In the genomic region with DNA sequence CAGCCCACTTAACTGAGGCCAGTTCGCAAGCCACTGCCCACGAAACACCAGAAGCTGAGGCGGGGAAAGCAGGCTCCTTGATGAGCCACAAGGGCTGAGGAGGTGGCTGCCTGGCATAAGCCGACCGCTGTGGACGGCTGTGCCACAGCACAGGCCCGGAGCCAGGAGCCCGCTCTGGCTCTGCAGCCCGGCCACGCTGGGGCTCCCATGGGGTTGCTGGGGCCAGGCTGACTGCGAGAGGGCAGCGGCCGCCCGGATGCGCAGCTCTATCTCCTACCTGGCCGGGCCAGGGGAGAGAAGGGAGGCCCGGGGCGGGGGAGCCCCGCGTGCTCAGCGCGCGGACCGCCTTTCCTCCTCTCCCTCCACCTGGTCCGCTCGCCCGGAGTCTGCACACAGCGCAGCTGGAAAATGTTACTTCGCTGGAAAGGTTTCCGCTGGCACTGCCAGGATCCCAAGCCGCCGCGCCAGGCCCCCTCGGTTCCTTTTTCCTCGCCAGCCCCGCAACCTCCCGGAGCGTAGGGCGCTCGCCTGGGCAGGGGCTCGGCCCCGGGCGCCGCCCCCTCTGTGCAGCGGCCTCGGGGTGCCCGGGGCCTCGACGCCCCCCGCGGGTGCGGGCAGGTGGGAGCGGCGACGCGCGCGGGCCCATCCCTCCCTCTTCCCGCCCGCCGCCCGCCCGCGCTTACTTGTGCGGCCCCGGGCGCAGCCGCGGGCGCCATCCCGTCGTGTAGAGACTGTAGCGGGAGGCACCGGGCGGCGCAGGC, we compare ENCODE assay signal across 10 cellular contexts. TPM values are rescaled to one million over a fixed set of nuclear protein-coding genes. Genes with fewer than 3 reads are reported as not detected.
A peak's percentile ranks its signal among the peaks of the same experiment; 100 is the strongest.
DNase-seq lines count a peak whose midpoint lies in the region; ATAC-seq, FAIRE-seq and TF ChIP-seq lines count a peak whose summit lies in the region.
"Had no signal": no experiment of that assay in that cellular context is flagged by ENCODE, and none has a peak within 500 bp of the region (broad histone marks: within the 10 kb centered on the region; RNA-seq: fewer than 3 reads in every experiment).

No MANE protein-coding gene starts in this region.

- no peak overlapping the region for H3K27ac ChIP-seq in HepG2 (ENCODE audit: extremely low read length, insufficient read depth, low read length)
- no peak overlapping the region for H3K27ac ChIP-seq in suprapubic skin
- H3K27ac ChIP-seq: C4-2B, SJSA1 had no signal

- no peak for TF ChIP-seq POLR2A in HepG2 (IDR thresholded peaks at IDR 0.05; ENCODE audit: insufficient read depth in 1 of 2, low read depth in 2 of 2, low read length in 2 of 2)
- TF ChIP-seq POLR2A in suprapubic skin (IDR thresholded peaks at IDR 0.05), result no peak

- in situ Hi-C loops in HepG2 (cut with HindIII; ENCODE audit: extremely low pct_ligation_motif_present, low pct_unique_long_range_greater_than_20kb), result no loop called here

- H4K20me1 ChIP-seq in HepG2 (ENCODE audit: insufficient read depth, low read length), result no peaks in the 10 kb centered on the region

- intact Hi-C loops in activated T-helper 1 cell treated with anti-CD3 and anti-CD28 coated beads, Interleukin-12 subunit alpha, Interleukin-12 subunit beta, Interleukin-2, Interleukin-4 antibody, amounts not matched to agents 30 ng/mL and 10 ng/mL and 1 ng/mL, durations not matched to agents 14 hours and 24 hours and 36 hours (cut with micrococcal nuclease), result no loop called here
- intact Hi-C loops in HepG2 (cut with micrococcal nuclease; ENCODE audit: unreplicated experiment), result no loop called here

- TF ChIP-seq EP300 in HepG2 (IDR thresholded peaks at IDR 0.05; ENCODE audit: low read depth in 2 of 2, low read length in 2 of 2), result no peak
- TF ChIP-seq EP300 in HepG2 (CRISPR knock-in tag; IDR thresholded peaks at IDR 0.05; ENCODE audit: borderline replicate concordance), result no peak
- TF ChIP-seq EP300 in suprapubic skin (IDR thresholded peaks at IDR 0.05), result no peak

- H3K4me3 ChIP-seq in HepG2 (replicated peaks in 1 of 3; ENCODE audit: insufficient read depth in 1 of 3, low read depth in 2 of 3, low read length in 3 of 3) (peak overlapping the region; percentile 13 to 66 (median 29); a peak in 4 of 6 replicates), suprapubic skin (peak overlapping the region; percentile 56)
- H3K4me3 ChIP-seq: SJSA1 had no signal

- peak overlapping the region; percentile 80 for H3K4me2 ChIP-seq in HepG2 (ENCODE audit: low read depth, low read length)

- POLR2A ChIA-PET in HepG2 (lab: Yijun Ruan, JAX), result no interaction called here

- peak overlapping the region; percentile 12 for H3K4me3 Mint-ChIP-seq in activated T-helper 1 cell treated with anti-CD3 and anti-CD28 coated beads, Interleukin-12 subunit alpha, Interleukin-12 subunit beta, Interleukin-2, Interleukin-4 antibody, amounts not matched to agents 30 ng/mL and 10 ng/mL and 1 ng/mL, durations not matched to agents 14 hours and 24 hours and 36 hours
- H3K4me3 Mint-ChIP-seq in T-helper 2 cell treated with Interferon-gamma antibody and Interleukin-4, amounts not matched to agents 5 μg/mL and 100 μg/mL, for 36 hours, result no peak overlapping the region

- ATAC-seq in HepG2 (peak; percentile 12), GM19324 (IDR thresholded peaks at IDR 0.05; ENCODE audit: low FRiP score, unreplicated experiment) (no peak), GM21737 (IDR thresholded peaks at IDR 0.05; ENCODE audit: unreplicated experiment) (no peak)

- BruUV-seq in HepG2 (replicated peaks; lab: Mats Ljungman, UMichigan), result no TSS peak

- H2AFZ ChIP-seq in HepG2 (ENCODE audit: low read length), result no peak overlapping the region

- H3K4me1 Mint-ChIP-seq in activated T-helper 1 cell treated with anti-CD3 and anti-CD28 coated beads, Interleukin-12 subunit alpha, Interleukin-12 subunit beta, Interleukin-2, Interleukin-4 antibody, amounts not matched to agents 30 ng/mL and 10 ng/mL and 1 ng/mL, durations not matched to agents 14 hours and 24 hours and 36 hours (ENCODE audit: low read depth), result peaks cover 4% of the 10 kb centered on the region
- no peaks in the 10 kb centered on the region for H3K4me1 Mint-ChIP-seq in T-helper 2 cell treated with Interferon-gamma antibody and Interleukin-4, amounts not matched to agents 5 μg/mL and 100 μg/mL, for 36 hours (ENCODE audit: low read depth)

- 20% methylated on average over 48 of the region's 76 CpGs for WGBS in HepG2 (ENCODE audit: low lambda C conversion rate)
- WGBS in suprapubic skin, result 14% methylated on average over 13 of the region's 76 CpGs

- CTCF ChIA-PET in HepG2 (lab: Yijun Ruan, JAX; ENCODE audit: low intra/inter-chr PET ratio, low total read pairs), result no interaction called here

- peaks cover 39% of the 10 kb centered on the region for H3K27me3 Mint-ChIP-seq in activated T-helper 1 cell treated with anti-CD3 and anti-CD28 coated beads, Interleukin-12 subunit alpha, Interleukin-12 subunit beta, Interleukin-2, Interleukin-4 antibody, amounts not matched to agents 30 ng/mL and 10 ng/mL and 1 ng/mL, durations not matched to agents 14 hours and 24 hours and 36 hours (ENCODE audit: insufficient read depth)
- H3K27me3 Mint-ChIP-seq in T-helper 2 cell treated with Interferon-gamma antibody and Interleukin-4, amounts not matched to agents 5 μg/mL and 100 μg/mL, for 36 hours (ENCODE audit: low read depth), result peaks cover 34% of the 10 kb centered on the region

- no peak overlapping the region for H3K9ac ChIP-seq in HepG2 (ENCODE audit: insufficient read depth, low read depth, low read length)

- no peak for FAIRE-seq in HepG2 (lab: Jason Lieb, UNC)

- no peak for TF ChIP-seq CTCF in HepG2 (CRISPR knock-in tag; IDR thresholded peaks at IDR 0.05)
- TF ChIP-seq CTCF in suprapubic skin (IDR thresholded peaks at IDR 0.05), result no peak

- peaks cover under 1% of the 10 kb centered on the region for H3K9me3 Mint-ChIP-seq in activated T-helper 1 cell treated with anti-CD3 and anti-CD28 coated beads, Interleukin-12 subunit alpha, Interleukin-12 subunit beta, Interleukin-2, Interleukin-4 antibody, amounts not matched to agents 30 ng/mL and 10 ng/mL and 1 ng/mL, durations not matched to agents 14 hours and 24 hours and 36 hours
- H3K9me3 Mint-ChIP-seq in T-helper 2 cell treated with Interferon-gamma antibody and Interleukin-4, amounts not matched to agents 5 μg/mL and 100 μg/mL, for 36 hours, result no peaks in the 10 kb centered on the region

- H3K36me3 ChIP-seq in HepG2 (replicated peaks in 1 of 2; ENCODE audit: control insufficient read depth in 1 of 2, insufficient read depth in 2 of 2, low read length in 2 of 2) (no peaks in the 10 kb centered on the region), suprapubic skin (no peaks in the 10 kb centered on the region)
- H3K36me3 ChIP-seq: SJSA1 had no signal

- no peak overlapping the region for H3K27ac Mint-ChIP-seq in activated T-helper 1 cell treated with anti-CD3 and anti-CD28 coated beads, Interleukin-12 subunit alpha, Interleukin-12 subunit beta, Interleukin-2, Interleukin-4 antibody, amounts not matched to agents 30 ng/mL and 10 ng/mL and 1 ng/mL, durations not matched to agents 14 hours and 24 hours and 36 hours
- H3K27ac Mint-ChIP-seq in T-helper 2 cell treated with Interferon-gamma antibody and Interleukin-4, amounts not matched to agents 5 μg/mL and 100 μg/mL, for 36 hours, result no peak overlapping the region

- H3K4me1 ChIP-seq in HepG2 (ENCODE audit: insufficient read depth, low read length), result peaks cover 14% of the 10 kb centered on the region
- peaks cover 14% of the 10 kb centered on the region for H3K4me1 ChIP-seq in suprapubic skin

- H3K27me3 ChIP-seq in HepG2 (ENCODE audit: control insufficient read depth in 1 of 2, insufficient read depth in 2 of 2, low read length in 2 of 2) (peaks cover 27 to 45% of the 10 kb centered on the region in 2 experiments), suprapubic skin (peaks cover 36% of the 10 kb centered on the region)

- TF ChIP-seq RAD21 in HepG2 (CRISPR knock-in tag; IDR thresholded peaks at IDR 0.05), result no peak

- no peaks in the 10 kb centered on the region for H3K79me2 ChIP-seq in HepG2 (ENCODE audit: insufficient read depth, low read length)

- peak; percentile 65 for DNase-seq in NCI-H748 (lab: John Stamatoyannopoulos, UW; ENCODE audit: unreplicated experiment)
- no peak for DNase-seq in NCI-H748 treated with DMSO at 0.1 percent for 48 hours (lab: John Stamatoyannopoulos, UW)
- no peak for DNase-seq in activated T-helper 1 cell treated with anti-CD3 and anti-CD28 coated beads, Interleukin-12 subunit alpha, Interleukin-12 subunit beta, Interleukin-2, Interleukin-4 antibody, amounts not matched to agents 30 ng/mL and 10 ng/mL and 1 ng/mL, durations not matched to agents 14 hours and 24 hours and 36 hours (ENCODE audit: low spot score)
- DNase-seq in HepG2 (ENCODE audit: low spot score), result no peak
- peak in 1 of 2 donors; percentile 57 for DNase-seq in suprapubic skin (ENCODE audit: low spot score in 2 of 2)
- DNase-seq in T-helper 2 cell treated with Interferon-gamma antibody and Interleukin-4, amounts not matched to agents 5 μg/mL and 100 μg/mL, for 36 hours (ENCODE audit: low spot score), result no peak

- no peaks in the 10 kb centered on the region for H3K36me3 Mint-ChIP-seq in activated T-helper 1 cell treated with anti-CD3 and anti-CD28 coated beads, Interleukin-12 subunit alpha, Interleukin-12 subunit beta, Interleukin-2, Interleukin-4 antibody, amounts not matched to agents 30 ng/mL and 10 ng/mL and 1 ng/mL, durations not matched to agents 14 hours and 24 hours and 36 hours (ENCODE audit: low read depth)
- no peaks in the 10 kb centered on the region for H3K36me3 Mint-ChIP-seq in T-helper 2 cell treated with Interferon-gamma antibody and Interleukin-4, amounts not matched to agents 5 μg/mL and 100 μg/mL, for 36 hours (ENCODE audit: low read depth)

- H3K9me3 ChIP-seq in HepG2 (ENCODE audit: low read length), result no peaks in the 10 kb centered on the region
- H3K9me3 ChIP-seq in suprapubic skin, result no peaks in the 10 kb centered on the region
- H3K9me3 ChIP-seq: SJSA1 had no signal

RNA-seq across cellular contexts. Expression of a gene that starts 0.7 kb away (rescaled TPM):
- 0.65 and 0.69 TPM in 2 replicates for total RNA-seq in activated T-helper 1 cell treated with anti-CD3 and anti-CD28 coated beads, Interleukin-12 subunit alpha, Interleukin-12 subunit beta, Interleukin-2, Interleukin-4 antibody, amounts not matched to agents 30 ng/mL and 10 ng/mL and 1 ng/mL, durations not matched to agents 14 hours and 24 hours and 36 hours
- total RNA-seq in HepG2 (2016; rRNA removed; fragmentation: Illumina TruSeq; extraction: Trizol) (0.14 and 0.29 TPM in 2 replicates), suprapubic skin (1 to 10 TPM; 4.4 to 7.5 (median 5.7) TPM)
- 0.10 TPM in 1 of 2 replicates, not detected in the other for total RNA-seq in HepG2 (2016; cell fraction: cytosol; rRNA removed; fragmentation: Illumina TruSeq; extraction: Trizol; ENCODE audit: low read depth)
- total RNA-seq in HepG2 (2016; cell fraction: insoluble cytoplasmic fraction; rRNA removed; fragmentation: Illumina TruSeq; extraction: Trizol), result 0.16 and 0.28 TPM in 2 replicates
- 0.09 and 0.10 TPM in 2 replicates for total RNA-seq in HepG2 (2016; cell fraction: membrane; rRNA removed; fragmentation: Illumina TruSeq; extraction: Trizol)
- 0.16 TPM in 2 replicates for total RNA-seq in HepG2 (2016; cell fraction: nucleus; rRNA removed; fragmentation: Illumina TruSeq; extraction: Trizol)
- 0.25 and 0.27 TPM in 2 replicates for polyA plus RNA-seq in HepG2 (2011; rRNA removed)
- polyA plus RNA-seq in HepG2 (2011; cell fraction: cytosol; rRNA removed), result 0.23 and 0.36 TPM in 2 replicates
- polyA plus RNA-seq in HepG2 (2011; cell fraction: nucleus; rRNA removed), result 0.29 and 0.35 TPM in 2 replicates
- 0.50 and 0.56 TPM in 2 replicates for polyA plus RNA-seq in HepG2 (2012)
- not detected in 2 replicates for polyA plus RNA-seq in HepG2 (2016; cell fraction: cytosol; fragmentation: Illumina TruSeq; extraction: Trizol; ENCODE audit: low read depth)
- 0.10 and 0.19 TPM in 2 replicates for polyA plus RNA-seq in HepG2 (2016; cell fraction: insoluble cytoplasmic fraction; fragmentation: Illumina TruSeq; extraction: Trizol; ENCODE audit: low read depth)
- 0.05 and 0.09 TPM in 2 replicates for polyA plus RNA-seq in HepG2 (2016; cell fraction: membrane; fragmentation: Illumina TruSeq; extraction: Trizol; ENCODE audit: low read depth)
- polyA plus RNA-seq in HepG2 (2016; cell fraction: nucleus; fragmentation: Illumina TruSeq; extraction: Trizol; ENCODE audit: insufficient read depth, low read depth), result 0.38 and 0.41 TPM in 2 replicates
- polyA minus RNA-seq in HepG2 (2011; rRNA and poly(A)+ RNA removed; ENCODE audit: low replicate concordance), result 0.05 and 1.5 TPM in 2 replicates
- polyA minus RNA-seq in HepG2 (2011; cell fraction: cytosol; rRNA and poly(A)+ RNA removed), result 0.18 and 0.20 TPM in 2 replicates
- polyA minus RNA-seq in HepG2 (2011; cell fraction: nucleus; rRNA and poly(A)+ RNA removed), result 0.13 TPM in 1 of 2 replicates, not detected in the other
- total RNA-seq: SJSA1 had no signal

RNA-seq across cellular contexts. Expression of a gene that starts 25.3 kb away (rescaled TPM):
- total RNA-seq in activated T-helper 1 cell treated with anti-CD3 and anti-CD28 coated beads, Interleukin-12 subunit alpha, Interleukin-12 subunit beta, Interleukin-2, Interleukin-4 antibody, amounts not matched to agents 30 ng/mL and 10 ng/mL and 1 ng/mL, durations not matched to agents 14 hours and 24 hours and 36 hours, result 1.1 and 1.4 TPM in 2 replicates
- total RNA-seq in HepG2 (2016; rRNA removed; fragmentation: Illumina TruSeq; extraction: Trizol) (3.5 and 14.2 TPM in 2 replicates), suprapubic skin (100 to 1,000 TPM in 1 of 4 donors, 10 to 100 TPM in 3; 74.6 to 213 (median 85.2) TPM)
- total RNA-seq in HepG2 (2016; cell fraction: cytosol; rRNA removed; fragmentation: Illumina TruSeq; extraction: Trizol; ENCODE audit: low read depth), result 1.1 and 1.2 TPM in 2 replicates
- 2.8 and 12.1 TPM in 2 replicates for total RNA-seq in HepG2 (2016; cell fraction: insoluble cytoplasmic fraction; rRNA removed; fragmentation: Illumina TruSeq; extraction: Trizol)
- 1.00 and 1.4 TPM in 2 replicates for total RNA-seq in HepG2 (2016; cell fraction: membrane; rRNA removed; fragmentation: Illumina TruSeq; extraction: Trizol)
- 17.9 and 18.2 TPM in 2 replicates for total RNA-seq in HepG2 (2016; cell fraction: nucleus; rRNA removed; fragmentation: Illumina TruSeq; extraction: Trizol)
- polyA plus RNA-seq in HepG2 (2011; rRNA removed), result 28.6 and 43.6 TPM in 2 replicates
- 3.2 and 4.6 TPM in 2 replicates for polyA plus RNA-seq in HepG2 (2011; cell fraction: cytosol; rRNA removed)
- 337 and 399 TPM in 2 replicates for polyA plus RNA-seq in HepG2 (2011; cell fraction: nucleus; rRNA removed)
- polyA plus RNA-seq in HepG2 (2012), result 15.0 and 15.8 TPM in 2 replicates
- polyA plus RNA-seq in HepG2 (2016; cell fraction: cytosol; fragmentation: Illumina TruSeq; extraction: Trizol; ENCODE audit: low read depth), result 0.34 and 0.35 TPM in 2 replicates
- polyA plus RNA-seq in HepG2 (2016; cell fraction: insoluble cytoplasmic fraction; fragmentation: Illumina TruSeq; extraction: Trizol; ENCODE audit: low read depth), result 1.9 and 3.7 TPM in 2 replicates
- polyA plus RNA-seq in HepG2 (2016; cell fraction: membrane; fragmentation: Illumina TruSeq; extraction: Trizol; ENCODE audit: low read depth), result 0.42 and 0.58 TPM in 2 replicates
- 71.3 and 85.0 TPM in 2 replicates for polyA plus RNA-seq in HepG2 (2016; cell fraction: nucleus; fragmentation: Illumina TruSeq; extraction: Trizol; ENCODE audit: insufficient read depth, low read depth)
- 5.4 and 16.3 TPM in 2 replicates for polyA minus RNA-seq in HepG2 (2011; rRNA and poly(A)+ RNA removed; ENCODE audit: low replicate concordance)
- 4.1 and 4.4 TPM in 2 replicates for polyA minus RNA-seq in HepG2 (2011; cell fraction: cytosol; rRNA and poly(A)+ RNA removed)
- 35.8 and 39.4 TPM in 2 replicates for polyA minus RNA-seq in HepG2 (2011; cell fraction: nucleus; rRNA and poly(A)+ RNA removed)
- total RNA-seq: SJSA1 had no signal

RNA-seq across cellular contexts. Expression of a gene that starts 48.4 kb away (rescaled TPM):
- total RNA-seq in activated T-helper 1 cell treated with anti-CD3 and anti-CD28 coated beads, Interleukin-12 subunit alpha, Interleukin-12 subunit beta, Interleukin-2, Interleukin-4 antibody, amounts not matched to agents 30 ng/mL and 10 ng/mL and 1 ng/mL, durations not matched to agents 14 hours and 24 hours and 36 hours, result 9.5 and 11.9 TPM in 2 replicates
- 11.7 and 13.0 TPM in 2 replicates for total RNA-seq in HepG2 (2016; rRNA removed; fragmentation: Illumina TruSeq; extraction: Trizol)
- 7.8 and 8.9 TPM in 2 replicates for total RNA-seq in HepG2 (2016; cell fraction: cytosol; rRNA removed; fragmentation: Illumina TruSeq; extraction: Trizol; ENCODE audit: low read depth)
- total RNA-seq in HepG2 (2016; cell fraction: insoluble cytoplasmic fraction; rRNA removed; fragmentation: Illumina TruSeq; extraction: Trizol), result 11.9 and 13.9 TPM in 2 replicates
- total RNA-seq in HepG2 (2016; cell fraction: membrane; rRNA removed; fragmentation: Illumina TruSeq; extraction: Trizol), result 9.7 and 11.7 TPM in 2 replicates
- 13.8 and 17.1 TPM in 2 replicates for total RNA-seq in HepG2 (2016; cell fraction: nucleus; rRNA removed; fragmentation: Illumina TruSeq; extraction: Trizol)
- 8.1 and 8.4 TPM in 2 replicates for polyA plus RNA-seq in HepG2 (2011; rRNA removed)
- 3.7 and 3.9 TPM in 2 replicates for polyA plus RNA-seq in HepG2 (2011; cell fraction: cytosol; rRNA removed)
- polyA plus RNA-seq in HepG2 (2011; cell fraction: nucleus; rRNA removed), result 9.0 and 9.8 TPM in 2 replicates
- 8.2 and 8.7 TPM in 2 replicates for polyA plus RNA-seq in HepG2 (2012)
- 8.5 and 10.7 TPM in 2 replicates for polyA plus RNA-seq in HepG2 (2016; cell fraction: cytosol; fragmentation: Illumina TruSeq; extraction: Trizol; ENCODE audit: low read depth)
- polyA plus RNA-seq in HepG2 (2016; cell fraction: insoluble cytoplasmic fraction; fragmentation: Illumina TruSeq; extraction: Trizol; ENCODE audit: low read depth), result 11.8 and 13.5 TPM in 2 replicates
- 8.4 and 11.6 TPM in 2 replicates for polyA plus RNA-seq in HepG2 (2016; cell fraction: membrane; fragmentation: Illumina TruSeq; extraction: Trizol; ENCODE audit: low read depth)
- 15.2 and 17.6 TPM in 2 replicates for polyA plus RNA-seq in HepG2 (2016; cell fraction: nucleus; fragmentation: Illumina TruSeq; extraction: Trizol; ENCODE audit: insufficient read depth, low read depth)
- polyA minus RNA-seq in HepG2 (2011; rRNA and poly(A)+ RNA removed; ENCODE audit: low replicate concordance), result 14.5 and 16.9 TPM in 2 replicates
- polyA minus RNA-seq in HepG2 (2011; cell fraction: cytosol; rRNA and poly(A)+ RNA removed), result 4.8 and 7.9 TPM in 2 replicates
- polyA minus RNA-seq in HepG2 (2011; cell fraction: nucleus; rRNA and poly(A)+ RNA removed), result 8.8 and 10.6 TPM in 2 replicates
- 10 to 100 TPM; 19.2 to 32.9 (median 31.4) TPM for total RNA-seq in suprapubic skin
